13 cellular contexts compared by ENCODE assay signal in genomic region chr14:77598366-77599050, GRCh38. TPM values are rescaled to one million over a fixed set of nuclear protein-coding genes. Genes with fewer than 3 reads are reported as not detected.
DNase-seq lines count a peak whose midpoint lies in the region; ATAC-seq and TF ChIP-seq lines count a peak whose summit lies in the region.
"Had no signal": no experiment of that assay in that cellular context is flagged by ENCODE, and none has a peak within 500 bp of the region (broad histone marks: within the 10 kb centered on the region; RNA-seq: fewer than 3 reads in every experiment).

No MANE protein-coding gene starts in this region.

- peak overlapping the region; percentile 75 for H3K4me3 Mint-ChIP-seq in activated CD4-positive, alpha-beta T cell treated with anti-CD3 and anti-CD28 coated beads, Interleukin-2, amount 10 ng/mL, durations not matched to agents 24 days and 14 days
- peak overlapping the region; percentile 70 for H3K4me3 Mint-ChIP-seq in T-helper 17 cell
- H3K4me3 Mint-ChIP-seq in stimulated activated naive B cell treated with anti-CD40 and anti-IgM and Interleukin-4, amounts not matched to agents 10 μg/mL and 1 μg/mL and 100 μg/mL, for 72 hours = peak overlapping the region; percentile 45 to 72

- peak; percentile 75 for DNase-seq in activated CD4-positive, alpha-beta T cell treated with anti-CD3 and anti-CD28 coated beads, Interleukin-2, amount 10 ng/mL, durations not matched to agents 24 days and 14 days
- no peak for DNase-seq in activated CD4-positive, alpha-beta T cell treated with anti-CD3 and anti-CD28 coated beads for 48 hours
- DNase-seq in T-helper 17 cell (no peak), fibroblast of villous mesenchyme (ENCODE audit: low read depth) (no peak), COLO829 (ENCODE audit: low spot score) (no peak), left lobe of liver (ENCODE audit: low spot score) (no peak), suprapubic skin (ENCODE audit: low spot score in 2 of 2) (no peak)
- DNase-seq in stimulated activated naive B cell treated with anti-CD40 and anti-IgM and Interleukin-4, amounts not matched to agents 10 μg/mL and 1 μg/mL and 100 μg/mL, for 72 hours = no peak
- DNase-seq: 8988T; foreskin fibroblast; stimulated activated CD4-positive, alpha-beta T cell treated with anti-CD3 and anti-CD28 coated beads, Interleukin-15, amount 100 ng/mL, for 24 hours; WERI-Rb-1 had no signal

- H3K4me3 ChIP-seq in fibroblast of villous mesenchyme (ENCODE audit: low read depth, low read length) (peak overlapping the region; percentile 21), suprapubic skin (no peak overlapping the region)
- H3K4me3 ChIP-seq: thoracic aorta had no signal

- H3K27ac Mint-ChIP-seq in activated CD4-positive, alpha-beta T cell treated with anti-CD3 and anti-CD28 coated beads, Interleukin-2, amount 10 ng/mL, durations not matched to agents 24 days and 14 days = peak overlapping the region; percentile 83
- peak overlapping the region; percentile 95 for H3K27ac Mint-ChIP-seq in T-helper 17 cell
- H3K27ac Mint-ChIP-seq in stimulated activated naive B cell treated with anti-CD40 and anti-IgM and Interleukin-4, amounts not matched to agents 10 μg/mL and 1 μg/mL and 100 μg/mL, for 72 hours = peak overlapping the region; percentile 79

- peaks cover 45% of the 10 kb centered on the region for H3K4me1 Mint-ChIP-seq in activated CD4-positive, alpha-beta T cell treated with anti-CD3 and anti-CD28 coated beads, Interleukin-2, amount 10 ng/mL, durations not matched to agents 24 days and 14 days
- H3K4me1 Mint-ChIP-seq in T-helper 17 cell = peaks cover 28% of the 10 kb centered on the region
- peaks cover 35 to 67% of the 10 kb centered on the region in 2 donors for H3K4me1 Mint-ChIP-seq in stimulated activated naive B cell treated with anti-CD40 and anti-IgM and Interleukin-4, amounts not matched to agents 10 μg/mL and 1 μg/mL and 100 μg/mL, for 72 hours

- intact Hi-C loops in activated CD4-positive, alpha-beta T cell treated with anti-CD3 and anti-CD28 coated beads, Interleukin-2, amount 10 ng/mL, durations not matched to agents 24 days and 14 days (cut with micrococcal nuclease) = no loop called here

- 78% methylated on average over 3 of the region's 3 CpGs for WGBS in suprapubic skin

- no peaks in the 10 kb centered on the region for H3K27me3 Mint-ChIP-seq in activated CD4-positive, alpha-beta T cell treated with anti-CD3 and anti-CD28 coated beads, Interleukin-2, amount 10 ng/mL, durations not matched to agents 24 days and 14 days
- no peaks in the 10 kb centered on the region for H3K27me3 Mint-ChIP-seq in T-helper 17 cell
- H3K27me3 Mint-ChIP-seq in stimulated activated naive B cell treated with anti-CD40 and anti-IgM and Interleukin-4, amounts not matched to agents 10 μg/mL and 1 μg/mL and 100 μg/mL, for 72 hours = no peaks in the 10 kb centered on the region

- H3K4me1 ChIP-seq in suprapubic skin = peaks cover 32% of the 10 kb centered on the region

- no peak for TF ChIP-seq POLR2A in suprapubic skin (IDR thresholded peaks at IDR 0.05)

- no peak overlapping the region for H3K27ac ChIP-seq in suprapubic skin
- H3K27ac ChIP-seq: thoracic aorta, WERI-Rb-1 had no signal

- no peaks in the 10 kb centered on the region for H3K9me3 ChIP-seq in T-helper 17 cell (ENCODE audit: control insufficient read depth, low read length, poor library complexity, severe bottlenecking)
- no peaks in the 10 kb centered on the region for H3K9me3 ChIP-seq in suprapubic skin
- H3K9me3 ChIP-seq: thoracic aorta had no signal

- TF ChIP-seq EP300 in suprapubic skin (IDR thresholded peaks at IDR 0.05) = no peak

- peaks cover 4% of the 10 kb centered on the region for H3K9me3 Mint-ChIP-seq in activated CD4-positive, alpha-beta T cell treated with anti-CD3 and anti-CD28 coated beads, Interleukin-2, amount 10 ng/mL, durations not matched to agents 24 days and 14 days
- H3K9me3 Mint-ChIP-seq in stimulated activated naive B cell treated with anti-CD40 and anti-IgM and Interleukin-4, amounts not matched to agents 10 μg/mL and 1 μg/mL and 100 μg/mL, for 72 hours = peaks cover 0 to 2% of the 10 kb centered on the region in 2 donors

- H3K27me3 ChIP-seq in suprapubic skin = no peaks in the 10 kb centered on the region

- peaks cover 28% of the 10 kb centered on the region for H3K36me3 ChIP-seq in suprapubic skin

- no peak for TF ChIP-seq CTCF in fibroblast of villous mesenchyme (IDR thresholded peaks at IDR 0.05; ENCODE audit: insufficient read depth, low read depth, low read length)
- TF ChIP-seq CTCF in suprapubic skin (IDR thresholded peaks at IDR 0.05) = no peak

- ATAC-seq in T-helper 17 cell (peak; percentile 77), left lobe of liver (no peak)
- peak; percentile 70 to 78 for ATAC-seq in stimulated activated naive B cell treated with anti-CD40 and anti-IgM and Interleukin-4, amounts not matched to agents 10 μg/mL and 1 μg/mL and 100 μg/mL, for 72 hours (replicated peaks)

- peaks cover 20% of the 10 kb centered on the region for H3K36me3 Mint-ChIP-seq in activated CD4-positive, alpha-beta T cell treated with anti-CD3 and anti-CD28 coated beads, Interleukin-2, amount 10 ng/mL, durations not matched to agents 24 days and 14 days (ENCODE audit: low read depth)
- peaks cover 5% of the 10 kb centered on the region for H3K36me3 Mint-ChIP-seq in T-helper 17 cell (ENCODE audit: low read depth)
- peaks cover 24 to 36% of the 10 kb centered on the region in 2 donors for H3K36me3 Mint-ChIP-seq in stimulated activated naive B cell treated with anti-CD40 and anti-IgM and Interleukin-4, amounts not matched to agents 10 μg/mL and 1 μg/mL and 100 μg/mL, for 72 hours

RNA-seq across cellular contexts. Expression of gene SPTLC2, which starts 17.9 kb away (rescaled TPM):
- total RNA-seq in activated CD4-positive, alpha-beta T cell treated with anti-CD3 and anti-CD28 coated beads, Interleukin-2, amount 10 ng/mL, durations not matched to agents 24 days and 14 days = 26.6 and 28.3 TPM in 2 replicates
- 10 to 100 TPM; 22.0 to 22.3 TPM for total RNA-seq in T-helper 17 cell
- 38.3 and 48.4 TPM in 2 replicates for total RNA-seq in fibroblast of villous mesenchyme
- total RNA-seq in left lobe of liver = 8.7 TPM
- 10 to 100 TPM; 18.9 to 24.6 (median 22.8) TPM for total RNA-seq in suprapubic skin
